17 cellular contexts compared by ENCODE assay signal in genomic region chr2:121506621-121507020, GRCh38. TPM values are rescaled to one million over a fixed set of nuclear protein-coding genes. Genes with fewer than 3 reads are reported as not detected.
DNase-seq lines count a peak whose midpoint lies in the region; TF ChIP-seq lines count a peak whose summit lies in the region.
"Had no signal": no experiment of that assay in that cellular context is flagged by ENCODE, and none has a peak within 500 bp of the region (broad histone marks: within the 10 kb centered on the region; RNA-seq: fewer than 3 reads in every experiment).

No MANE protein-coding gene starts in this region.

- dilution Hi-C loops in mammary epithelial cell (cut with HindIII; ENCODE audit: low sequenced_read_pairs) = no loop called here

- H3K9me3 Mint-ChIP-seq in H9 = no peaks in the 10 kb centered on the region
- no peaks in the 10 kb centered on the region for H3K9me3 Mint-ChIP-seq in HFFc6
- peaks cover 4% of the 10 kb centered on the region for H3K9me3 Mint-ChIP-seq in T-helper 2 cell treated with Interferon-gamma antibody and Interleukin-4, amounts not matched to agents 5 μg/mL and 100 μg/mL, for 36 hours

- H4K20me1 ChIP-seq in H9 (ENCODE audit: control insufficient read depth, insufficient read depth, insufficient read length) = no peaks in the 10 kb centered on the region
- no peaks in the 10 kb centered on the region for H4K20me1 ChIP-seq in mammary epithelial cell (ENCODE audit: insufficient read depth, low read length)
- peaks cover 25% of the 10 kb centered on the region for H4K20me1 ChIP-seq in smooth muscle cell (ENCODE audit: low read depth)

- in situ Hi-C loops in mammary epithelial cell (cut with MboI; ENCODE audit: low sequenced_read_pairs in 2 of 2) = no loop called here

- no peaks in the 10 kb centered on the region for H3K4me1 ChIP-seq in H9 (ENCODE audit: insufficient read depth, low read length)
- peaks cover 47% of the 10 kb centered on the region for H3K4me1 ChIP-seq in mammary epithelial cell (ENCODE audit: insufficient read depth, low read length)
- H3K4me1 ChIP-seq in smooth muscle cell (ENCODE audit: low read depth) = peaks cover 15% of the 10 kb centered on the region
- H3K4me1 ChIP-seq: BLaER1, Peyer's patch had no signal

- H3T11ph ChIP-seq in H9 (ENCODE audit: low read length) = no peak overlapping the region

- H3K23ac ChIP-seq in H9 (ENCODE audit: insufficient read length, low read depth, low read length) = no peak overlapping the region

- no peak overlapping the region for H3K14ac ChIP-seq in H9 (ENCODE audit: insufficient read depth, low read length)

- CTCF ChIA-PET in mammary epithelial cell (lab: Charles Lee; ENCODE audit: low non-redundant PET) = no interaction called here

- no TSS peak for BruUV-seq in mammary epithelial cell (replicated peaks; lab: Mats Ljungman, UMichigan)

- H3K27ac Mint-ChIP-seq in H9 (peak overlapping the region in 1 of 3 experiments; percentile 22; a peak in 2 of 7 replicates), HFFc6 (no peak overlapping the region)
- H3K27ac Mint-ChIP-seq in T-helper 2 cell treated with Interferon-gamma antibody and Interleukin-4, amounts not matched to agents 5 μg/mL and 100 μg/mL, for 36 hours = no peak overlapping the region

- H3K36me3 Mint-ChIP-seq in H9 (ENCODE audit: insufficient read depth in 1 of 3, low read depth in 3 of 3) = peaks cover 16 to 37% (median 27%) of the 10 kb centered on the region in 3 experiments
- H3K36me3 Mint-ChIP-seq in HFFc6 (ENCODE audit: low read depth) = peaks cover 13% of the 10 kb centered on the region
- peaks cover 54% of the 10 kb centered on the region for H3K36me3 Mint-ChIP-seq in T-helper 2 cell treated with Interferon-gamma antibody and Interleukin-4, amounts not matched to agents 5 μg/mL and 100 μg/mL, for 36 hours (ENCODE audit: low read depth)

- H3K79me1 ChIP-seq in H9 (ENCODE audit: insufficient read depth, low read depth, low read length, poor library complexity, severe bottlenecking) = no peaks in the 10 kb centered on the region

- no peak overlapping the region for H4K8ac ChIP-seq in H9 (replicated peaks; ENCODE audit: insufficient read length, low read depth, low read length)

- DNase-seq in H9 = no peak
- DNase-seq in mammary epithelial cell = no peak
- peak; percentile 38 for DNase-seq in left kidney (ENCODE audit: low read depth, low spot score)
- DNase-seq in smooth muscle cell (lab: John Stamatoyannopoulos, UW; ENCODE audit: unreplicated experiment) = no peak
- no peak for DNase-seq in HFFc6
- DNase-seq in T-helper 2 cell treated with Interferon-gamma antibody and Interleukin-4, amounts not matched to agents 5 μg/mL and 100 μg/mL, for 36 hours (ENCODE audit: low spot score) = no peak
- no peak for DNase-seq in NCI-H526 (lab: John Stamatoyannopoulos, UW)
- DNase-seq: DMS153, EL, H7, KG1, NCI-H1105 treated with DMSO at 0.1 percent for 48 hours, NCI-H187, NCI-H446 treated with DMSO at 0.1 percent for 48 hours, Peyer's patch, SHP77 treated with DMSO at 0.1 percent for 48 hours had no signal

- no peaks in the 10 kb centered on the region for H3F3A ChIP-seq in smooth muscle cell (ENCODE audit: low read depth)

- H3K79me2 ChIP-seq in H9 (ENCODE audit: insufficient read depth, low read length) = 0 out of 2 replicates have a peak, but pooled peaks cover 2% of the 10 kb centered on the region
- peaks cover 53% of the 10 kb centered on the region for H3K79me2 ChIP-seq in mammary epithelial cell (ENCODE audit: insufficient read depth, low read length)
- H3K79me2 ChIP-seq in smooth muscle cell (ENCODE audit: low read depth) = peaks cover 20% of the 10 kb centered on the region

- intact Hi-C loops in mammary epithelial cell (cut with micrococcal nuclease) = loop anchor here (5.0 kb wide), 1 partner anchor 104 kb away; no protein-coding TSS in a partner anchor

- H3K9ac ChIP-seq in H9 (ENCODE audit: extremely low read depth, insufficient read length, low read length) = no peak overlapping the region
- H3K9ac ChIP-seq in mammary epithelial cell (ENCODE audit: insufficient read depth, low read length) = no peak overlapping the region
- no peak overlapping the region for H3K9ac ChIP-seq in smooth muscle cell (ENCODE audit: low read depth)
- H3K9ac ChIP-seq: BLaER1 had no signal

- H2BK5ac ChIP-seq in H9 (ENCODE audit: insufficient read length, low read length) = no peak overlapping the region

- H3K36me3 ChIP-seq in mammary epithelial cell (ENCODE audit: insufficient read depth, low read length) (peaks cover 2% of the 10 kb centered on the region), smooth muscle cell (ENCODE audit: low read depth) (no peaks in the 10 kb centered on the region)

- no peak overlapping the region for H2AFZ ChIP-seq in H9 (ENCODE audit: low read length)
- H2AFZ ChIP-seq in mammary epithelial cell (ENCODE audit: low read depth, low read length) = no peak overlapping the region
- H2AFZ ChIP-seq in smooth muscle cell (ENCODE audit: low read depth) = no peak overlapping the region

- no peak overlapping the region for H3K4me3 Mint-ChIP-seq in H9
- no peak overlapping the region for H3K4me3 Mint-ChIP-seq in HFFc6
- H3K4me3 Mint-ChIP-seq in T-helper 2 cell treated with Interferon-gamma antibody and Interleukin-4, amounts not matched to agents 5 μg/mL and 100 μg/mL, for 36 hours = no peak overlapping the region

- no peak overlapping the region for H2AK5ac ChIP-seq in H9 (ENCODE audit: insufficient read length, low read length)

- no peaks in the 10 kb centered on the region for H3K9me3 ChIP-seq in H9 (ENCODE audit: control insufficient read depth, low read depth, low read length)
- no peaks in the 10 kb centered on the region for H3K9me3 ChIP-seq in mammary epithelial cell (replicated peaks; ENCODE audit: insufficient read depth, low read length)
- H3K9me3 ChIP-seq in smooth muscle cell (replicated peaks; ENCODE audit: low read depth) = no peaks in the 10 kb centered on the region
- H3K9me3 ChIP-seq: Peyer's patch had no signal

- no peaks in the 10 kb centered on the region for H3K27me3 Mint-ChIP-seq in H9 (ENCODE audit: low read depth)
- peaks cover 1% of the 10 kb centered on the region; the same call in 1 of the 2 replicates for H3K27me3 Mint-ChIP-seq in HFFc6 (ENCODE audit: insufficient read depth)
- H3K27me3 Mint-ChIP-seq in T-helper 2 cell treated with Interferon-gamma antibody and Interleukin-4, amounts not matched to agents 5 μg/mL and 100 μg/mL, for 36 hours (ENCODE audit: low read depth) = no peaks in the 10 kb centered on the region

- H3K18ac ChIP-seq in H9 (ENCODE audit: insufficient read length, low read depth, low read length) = no peak overlapping the region

- no peak overlapping the region for H4K91ac ChIP-seq in H9 (ENCODE audit: insufficient read length, low read depth, low read length)

- no peak overlapping the region for H2BK20ac ChIP-seq in H9 (ENCODE audit: low read depth, low read length, poor library complexity, severe bottlenecking)

- H3K27ac ChIP-seq in H9 (ENCODE audit: insufficient read length, low read depth, low read length) = no peak overlapping the region
- H3K27ac ChIP-seq in mammary epithelial cell (ENCODE audit: insufficient read depth, low read depth, low read length) = peak overlapping the region; percentile 99
- peak overlapping the region; percentile 96 for H3K27ac ChIP-seq in smooth muscle cell (ENCODE audit: low read depth)
- H3K27ac ChIP-seq: BLaER1, Peyer's patch had no signal

- no CpG with 5 or more reads among the region's 1 CpG for WGBS in H9 (ENCODE audit: extremely low coverage, insufficient read length, low lambda C conversion rate)
- 100% methylated on average over 1 of the region's 1 CpG for whole genome bisulfite sequencing in mammary epithelial cell (ENCODE audit: low coverage, missing lambda C conversion rate)
- WGBS in smooth muscle cell (ENCODE audit: low lambda C conversion rate) = 89% methylated on average over 1 of the region's 1 CpG

- H3K27me3 ChIP-seq in H9 (ENCODE audit: insufficient read depth, low read length) (no peaks in the 10 kb centered on the region), mammary epithelial cell (ENCODE audit: insufficient read depth, low read length) (no peaks in the 10 kb centered on the region), smooth muscle cell (ENCODE audit: low read depth) (no peaks in the 10 kb centered on the region)
- H3K27me3 ChIP-seq: BLaER1, Peyer's patch had no signal

- no peak overlapping the region for H3K4me3 ChIP-seq in mammary epithelial cell (replicated peaks in 1 of 3; ENCODE audit: insufficient read depth in 1 of 3, low read depth in 2 of 3, low read length in 3 of 3)
- H3K4me3 ChIP-seq in smooth muscle cell = no peak overlapping the region
- H3K4me3 ChIP-seq: BLaER1, Peyer's patch had no signal

- TF ChIP-seq CTCF in H9 (conservative IDR thresholded peaks at IDR 0.05) (no peak), mammary epithelial cell (conservative IDR thresholded peaks at IDR 0.05 in 1 of 2, IDR thresholded peaks at IDR 0.05 in 1 of 2; ENCODE audit: extremely low read depth in 1 of 2, insufficient read depth in 1 of 2, low read depth in 1 of 2, low read length in 2 of 2) (no peak), smooth muscle cell (IDR thresholded peaks at IDR 0.05; ENCODE audit: borderline replicate concordance, insufficient read depth, poor library complexity, severe bottlenecking) (no peak), HFFc6 (IDR thresholded peaks at IDR 0.05) (no peak)

- no peak overlapping the region for H4K5ac ChIP-seq in H9 (ENCODE audit: insufficient read length, low read depth, low read length)

- H3K56ac ChIP-seq in H9 (ENCODE audit: insufficient read length, low read depth, low read length) = no peak overlapping the region

- H2BK120ac ChIP-seq in H9 (ENCODE audit: low read depth, low read length, poor library complexity, severe bottlenecking) = no peak overlapping the region

- no peak overlapping the region for H2BK15ac ChIP-seq in H9 (ENCODE audit: low read depth, low read length)

- H2BK12ac ChIP-seq in H9 (ENCODE audit: insufficient read length, low read depth, low read length) = peak overlapping the region; percentile 50

- H3K23me2 ChIP-seq in H9 (ENCODE audit: insufficient read length, low read depth, low read length, poor library complexity, severe bottlenecking) = no peaks in the 10 kb centered on the region

- H3K4ac ChIP-seq in H9 (ENCODE audit: low read depth, low read length) = no peak overlapping the region

- H3K4me1 Mint-ChIP-seq in H9 = peaks cover 0 to 6% of the 10 kb centered on the region in 2 experiments; a peak in 1 of 4 replicates
- H3K4me1 Mint-ChIP-seq in HFFc6 (ENCODE audit: low read depth) = peaks cover 56% of the 10 kb centered on the region
- H3K4me1 Mint-ChIP-seq in T-helper 2 cell treated with Interferon-gamma antibody and Interleukin-4, amounts not matched to agents 5 μg/mL and 100 μg/mL, for 36 hours (ENCODE audit: low read depth) = peaks cover 5% of the 10 kb centered on the region

- H3K4me2 ChIP-seq in H9 (ENCODE audit: insufficient read depth, insufficient read length, low read length) (no peak overlapping the region), mammary epithelial cell (ENCODE audit: insufficient read depth, low read depth, low read length) (no peak overlapping the region), smooth muscle cell (no peak overlapping the region)
- H3K4me2 ChIP-seq: BLaER1 had no signal

RNA-seq across cellular contexts. Expression of gene RNU4ATAC, which starts 24.1 kb away (rescaled TPM):
- not detected in 2 replicates for total RNA-seq in H9 (2021)
- total RNA-seq in mammary epithelial cell = under 1 TPM in 1 of 2 donors, not detected in 1; under 0.01 TPM
- polyA plus RNA-seq in mammary epithelial cell = not detected
- not detected for polyA minus RNA-seq in mammary epithelial cell
- total RNA-seq in smooth muscle cell = not detected in 2 replicates
- polyA plus RNA-seq in smooth muscle cell = 13.5 and 20.4 TPM in 2 replicates
- total RNA-seq in HFFc6 (2021; fragmentation: NEBNext Ultra II Directional; extraction: Animal tissue kit (Norgen Biotek cat#: 25700)) = not detected
- total RNA-seq: H7 had no signal
